In the genomic region with DNA sequence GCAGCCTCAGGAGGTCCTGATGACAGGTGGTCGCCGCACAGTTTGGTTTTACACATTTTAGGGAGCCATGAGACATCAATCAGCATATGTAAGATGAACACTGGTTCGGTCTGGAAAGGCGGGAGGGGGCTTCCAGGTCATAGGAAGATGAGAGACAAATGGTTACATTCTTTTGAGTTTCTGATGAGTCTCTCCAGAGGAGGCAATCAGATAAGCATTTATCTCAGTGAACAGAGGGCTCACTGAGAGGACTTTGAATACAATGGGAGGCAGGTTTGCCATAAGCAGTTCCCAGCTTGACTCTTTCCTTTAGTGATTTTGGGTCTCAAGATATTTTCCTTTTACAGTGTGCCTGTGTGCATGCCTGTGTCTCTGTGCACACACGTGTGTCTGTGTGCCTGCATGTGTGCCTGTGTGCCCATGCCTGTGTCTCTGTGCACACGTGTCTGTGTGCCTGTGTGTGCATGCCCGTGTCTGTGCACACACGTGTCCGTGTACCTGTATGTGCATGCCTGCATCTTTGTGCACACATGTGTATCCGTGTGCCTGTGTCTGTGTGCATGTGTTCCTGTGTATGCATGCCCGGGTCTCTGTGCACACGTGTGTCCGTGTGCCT, we compare ENCODE assay signal across 18 cellular contexts. TPM values are rescaled to one million over a fixed set of nuclear protein-coding genes. Genes with fewer than 3 reads are reported as not detected.
DNase-seq lines count a peak whose midpoint lies in the region; ATAC-seq and TF ChIP-seq lines count a peak whose summit lies in the region.
"Had no signal": no experiment of that assay in that cellular context is flagged by ENCODE, and none has a peak within 500 bp of the region (broad histone marks: within the 10 kb centered on the region; RNA-seq: fewer than 3 reads in every experiment).

No MANE protein-coding gene starts in this region.

- peak overlapping the region; percentile 38 to 83 (median 71) for H3K4me3 Mint-ChIP-seq in CD4-positive, CD25-positive, alpha-beta regulatory T cell
- H3K4me3 Mint-ChIP-seq in CD8-positive, alpha-beta memory T cell: peak overlapping the region; percentile 21 to 72 (median 48)
- H3K4me3 Mint-ChIP-seq in WTC11: no peak overlapping the region
- H3K4me3 Mint-ChIP-seq in naive thymus-derived CD4-positive, alpha-beta T cell: peak overlapping the region in 8 of 10 donors; percentile 15 to 73 (median 48)

- peaks cover 6% of the 10 kb centered on the region for H3K27me3 Mint-ChIP-seq in CD4-positive, CD25-positive, alpha-beta regulatory T cell
- peaks cover 0 to 3% of the 10 kb centered on the region in 2 donors for H3K27me3 Mint-ChIP-seq in CD8-positive, alpha-beta memory T cell
- H3K27me3 Mint-ChIP-seq in WTC11 (ENCODE audit: low read depth): peaks cover 2% of the 10 kb centered on the region
- H3K27me3 Mint-ChIP-seq in naive thymus-derived CD4-positive, alpha-beta T cell: peaks cover 0 to 2% (median 0%) of the 10 kb centered on the region in 5 donors

- no peak for DNase-seq in CD4-positive, CD25-positive, alpha-beta regulatory T cell
- DNase-seq in CD8-positive, alpha-beta memory T cell: no peak
- DNase-seq in WTC11 (ENCODE audit: low spot score) (no peak), Peyer's patch (no peak)
- no peak for DNase-seq in naive thymus-derived CD4-positive, alpha-beta T cell
- DNase-seq in activated CD8-positive, alpha-beta memory T cell treated with anti-CD3 and anti-CD28 coated beads, Interleukin-2, amount 50 U/mL, for 4 hours: no peak
- DNase-seq: activated naive CD4-positive, alpha-beta T cell treated with Interleukin-2 at 50 U/mL for 16 hours; DMS79 treated with DMSO at 0.1 percent for 48 hours; effector CD4-positive, alpha-beta T cell; hypothalamus; NCI-H2081 treated with DMSO at 0.1 percent for 48 hours; NCI-H748 treated with DMSO at 0.1 percent for 48 hours; ovary; thyroid gland had no signal

- H3K27ac Mint-ChIP-seq in CD4-positive, CD25-positive, alpha-beta regulatory T cell: peak overlapping the region; percentile 74 to 80 (median 78)
- H3K27ac Mint-ChIP-seq in CD8-positive, alpha-beta memory T cell: peak overlapping the region in 4 of 8 donors; percentile 17 to 88 (median 54)
- no peak overlapping the region; the same call in 1 of the 2 replicates for H3K27ac Mint-ChIP-seq in WTC11
- peak overlapping the region in 8 of 9 donors; percentile 71 to 95 (median 88) for H3K27ac Mint-ChIP-seq in naive thymus-derived CD4-positive, alpha-beta T cell

- no peaks in the 10 kb centered on the region for H3K9me3 ChIP-seq in CD4-positive, CD25-positive, alpha-beta regulatory T cell (ENCODE audit: control insufficient read depth in 2 of 2, low read length in 2 of 2)
- no peaks in the 10 kb centered on the region for H3K9me3 ChIP-seq in CD8-positive, alpha-beta memory T cell (ENCODE audit: low read length)
- no peaks in the 10 kb centered on the region for H3K9me3 ChIP-seq in naive thymus-derived CD4-positive, alpha-beta T cell (ENCODE audit: control insufficient read depth in 2 of 3, low read length in 3 of 3)
- H3K9me3 ChIP-seq in Peyer's patch: peaks cover 0 to 3% (median 0%) of the 10 kb centered on the region in 4 donors
- H3K9me3 ChIP-seq: ovary, thyroid gland had no signal

- H3K36me3 Mint-ChIP-seq in CD4-positive, CD25-positive, alpha-beta regulatory T cell: no peaks in the 10 kb centered on the region
- H3K36me3 Mint-ChIP-seq in CD8-positive, alpha-beta memory T cell: no peaks in the 10 kb centered on the region
- H3K36me3 Mint-ChIP-seq in WTC11: no peaks in the 10 kb centered on the region
- no peaks in the 10 kb centered on the region for H3K36me3 Mint-ChIP-seq in naive thymus-derived CD4-positive, alpha-beta T cell

- peaks cover 0 to 6% (median 0%) of the 10 kb centered on the region in 7 donors for H3K9me3 Mint-ChIP-seq in CD4-positive, CD25-positive, alpha-beta regulatory T cell
- H3K9me3 Mint-ChIP-seq in CD8-positive, alpha-beta memory T cell: peaks cover 0 to 5% (median 0%) of the 10 kb centered on the region in 5 donors
- H3K9me3 Mint-ChIP-seq in WTC11: no peaks in the 10 kb centered on the region
- peaks cover 0 to 7% (median 0%) of the 10 kb centered on the region in 11 donors for H3K9me3 Mint-ChIP-seq in naive thymus-derived CD4-positive, alpha-beta T cell

- no peaks in the 10 kb centered on the region for H3K27me3 ChIP-seq in CD4-positive, CD25-positive, alpha-beta regulatory T cell (ENCODE audit: control insufficient read depth, insufficient read depth, low read length)
- no peaks in the 10 kb centered on the region for H3K27me3 ChIP-seq in CD8-positive, alpha-beta memory T cell (ENCODE audit: insufficient read depth, low read length, poor library complexity, severe bottlenecking)
- no peaks in the 10 kb centered on the region for H3K27me3 ChIP-seq in naive thymus-derived CD4-positive, alpha-beta T cell (ENCODE audit: control insufficient read depth in 2 of 2, insufficient read depth in 2 of 2, low read length in 2 of 2)
- no peaks in the 10 kb centered on the region for H3K27me3 ChIP-seq in Peyer's patch
- H3K27me3 ChIP-seq: cardiac muscle cell, ovary, thyroid gland had no signal

- no peak overlapping the region for H3K27ac ChIP-seq in CD4-positive, CD25-positive, alpha-beta regulatory T cell (ENCODE audit: insufficient read depth, low read length, poor library complexity, severe bottlenecking)
- no peak overlapping the region for H3K27ac ChIP-seq in CD8-positive, alpha-beta memory T cell (ENCODE audit: low read depth, low read length)
- no peak overlapping the region for H3K27ac ChIP-seq in naive thymus-derived CD4-positive, alpha-beta T cell (ENCODE audit: low read depth, low read length)
- no peak overlapping the region for H3K27ac ChIP-seq in Peyer's patch
- H3K27ac ChIP-seq: BLaER1, ovary had no signal

- no peak for TF ChIP-seq POLR2A in Peyer's patch (IDR thresholded peaks at IDR 0.05)

- H3K36me3 ChIP-seq in CD4-positive, CD25-positive, alpha-beta regulatory T cell (ENCODE audit: control insufficient read depth, insufficient read depth, low read length): no peaks in the 10 kb centered on the region
- no peaks in the 10 kb centered on the region for H3K36me3 ChIP-seq in CD8-positive, alpha-beta memory T cell (ENCODE audit: insufficient read depth, low read length)
- no peaks in the 10 kb centered on the region for H3K36me3 ChIP-seq in naive thymus-derived CD4-positive, alpha-beta T cell (ENCODE audit: control insufficient read depth in 2 of 3, insufficient read depth in 3 of 3, low read length in 3 of 3)
- H3K36me3 ChIP-seq in Peyer's patch: no peaks in the 10 kb centered on the region
- H3K36me3 ChIP-seq: BLaER1, cardiac muscle cell, ovary, thyroid gland had no signal

- H3K4me3 ChIP-seq in CD4-positive, CD25-positive, alpha-beta regulatory T cell (ENCODE audit: low read depth, low read length): no peak overlapping the region
- H3K4me3 ChIP-seq in CD8-positive, alpha-beta memory T cell (ENCODE audit: low read length): no peak overlapping the region
- H3K4me3 ChIP-seq in naive thymus-derived CD4-positive, alpha-beta T cell (ENCODE audit: low read length): no peak overlapping the region
- H3K4me3 ChIP-seq in Peyer's patch: no peak overlapping the region
- H3K4me3 ChIP-seq: BLaER1, cardiac muscle cell, ovary, skin epidermis, thyroid gland had no signal

- CTCF ChIA-PET in CD8-positive, alpha-beta memory T cell (lab: Charles Lee): no interaction called here
- CTCF ChIA-PET in WTC11 (lab: Charles Lee): interaction anchor here (2.0 kb wide), 1 partner anchor 19 kb away, joined by 12 read pairs; no protein-coding TSS in a partner anchor
- CTCF ChIA-PET in naive thymus-derived CD4-positive, alpha-beta T cell (lab: Charles Lee): no interaction called here

- no peak for ATAC-seq in CD4-positive, CD25-positive, alpha-beta regulatory T cell (ENCODE audit: low read depth in 2 of 2)
- ATAC-seq in WTC11: no peak
- ATAC-seq in naive thymus-derived CD4-positive, alpha-beta T cell: no peak
- no peak for ATAC-seq in GM21381 (IDR thresholded peaks at IDR 0.05; ENCODE audit: unreplicated experiment)

- intact Hi-C loops in naive thymus-derived CD4-positive, alpha-beta T cell (cut with micrococcal nuclease): no loop called here

- peaks cover 11% of the 10 kb centered on the region for H3K4me1 ChIP-seq in CD4-positive, CD25-positive, alpha-beta regulatory T cell (ENCODE audit: control insufficient read depth, insufficient read depth, low read length, poor library complexity, severe bottlenecking)
- peaks cover 16% of the 10 kb centered on the region for H3K4me1 ChIP-seq in CD8-positive, alpha-beta memory T cell (ENCODE audit: insufficient read depth, low read length)
- H3K4me1 ChIP-seq in naive thymus-derived CD4-positive, alpha-beta T cell (ENCODE audit: control insufficient read depth in 2 of 2, insufficient read depth in 2 of 2, low read length in 2 of 2): peaks cover 3 to 20% of the 10 kb centered on the region in 2 donors
- peaks cover 0 to 7% (median 2%) of the 10 kb centered on the region in 4 donors for H3K4me1 ChIP-seq in Peyer's patch
- H3K4me1 ChIP-seq: BLaER1 had no signal

- TF ChIP-seq CTCF in WTC11 (IDR thresholded peaks at IDR 0.05) (no peak), Peyer's patch (IDR thresholded peaks at IDR 0.05) (no peak)

- POLR2A ChIA-PET in CD8-positive, alpha-beta memory T cell (lab: Charles Lee): no interaction called here
- POLR2A ChIA-PET in WTC11 (lab: Charles Lee): no interaction called here
- POLR2A ChIA-PET in naive thymus-derived CD4-positive, alpha-beta T cell (lab: Charles Lee): interaction anchor here (0.5 to 0.6 kb wide), 2 partner anchors 115 to 354 kb away, joined by 3 read pairs; no protein-coding TSS in a partner anchor

- peaks cover 0 to 8% (median 0%) of the 10 kb centered on the region in 4 donors for H3K4me1 Mint-ChIP-seq in CD4-positive, CD25-positive, alpha-beta regulatory T cell
- H3K4me1 Mint-ChIP-seq in CD8-positive, alpha-beta memory T cell: peaks cover 0 to 13% (median 4%) of the 10 kb centered on the region in 3 donors
- no peaks in the 10 kb centered on the region; the same call in 1 of the 2 replicates for H3K4me1 Mint-ChIP-seq in WTC11
- peaks cover 0 to 23% (median 13%) of the 10 kb centered on the region in 7 donors for H3K4me1 Mint-ChIP-seq in naive thymus-derived CD4-positive, alpha-beta T cell

RNA-seq across cellular contexts. Expression of a gene that starts 35.5 kb away (rescaled TPM):
- total RNA-seq in CD4-positive, CD25-positive, alpha-beta regulatory T cell: 1.3 TPM
- under 1 TPM in 3 of 4 donors, not detected in 1; 0.02 to 0.11 (median 0.10) TPM for polyA plus RNA-seq in CD4-positive, CD25-positive, alpha-beta regulatory T cell
- under 1 TPM; 0.57 to 0.69 TPM for total RNA-seq in CD8-positive, alpha-beta memory T cell
- not detected for polyA plus RNA-seq in CD8-positive, alpha-beta memory T cell
- 4.7 to 5.9 TPM (median 4.8 TPM) in 3 replicates for total RNA-seq in WTC11 (2021)
- 1 to 10 TPM in 4 of 5 experiments, under 1 TPM in 1; 0.62 to 3.3 (median 1.6) TPM for total RNA-seq in naive thymus-derived CD4-positive, alpha-beta T cell
- under 1 TPM in 1 of 2 donors, not detected in 1; 0.08 TPM for polyA plus RNA-seq in naive thymus-derived CD4-positive, alpha-beta T cell
- 10 to 100 TPM in 1 of 4 donors, 1 to 10 TPM in 2, not detected in 1; 1.8 to 17.3 (median 3.5) TPM for total RNA-seq in Peyer's patch
- total RNA-seq: cardiac muscle cell had no signal

RNA-seq across cellular contexts. Expression of a gene that starts 56.5 kb away (rescaled TPM):
- not detected for total RNA-seq in CD4-positive, CD25-positive, alpha-beta regulatory T cell
- not detected for polyA plus RNA-seq in CD4-positive, CD25-positive, alpha-beta regulatory T cell
- total RNA-seq in CD8-positive, alpha-beta memory T cell: not detected
- not detected for polyA plus RNA-seq in CD8-positive, alpha-beta memory T cell
- total RNA-seq in WTC11 (2021) (0.11 to 0.21 TPM (median 0.17 TPM) in 3 replicates), Peyer's patch (1 to 10 TPM in 1 of 4 donors, under 1 TPM in 1, not detected in 2; 0.88 to 1.7 TPM)
- not detected for total RNA-seq in naive thymus-derived CD4-positive, alpha-beta T cell
- not detected for polyA plus RNA-seq in naive thymus-derived CD4-positive, alpha-beta T cell
